ENCODE assay signal across 19 cellular contexts in genomic region chr4:168598191-168598590, GRCh38.
A peak's percentile ranks its signal among the peaks of the same experiment; 100 is the strongest.
DNase-seq lines count a peak whose midpoint lies in the region; ATAC-seq, FAIRE-seq and TF ChIP-seq lines count a peak whose summit lies in the region.
"Had no signal": no experiment of that assay in that cellular context is flagged by ENCODE, and none has a peak within 500 bp of the region (broad histone marks: within the 10 kb centered on the region; RNA-seq: fewer than 3 reads in every experiment).

No MANE protein-coding gene starts in this region.

- intact Hi-C loops in Right ventricle myocardium inferior (cut with DNase I): no loop called here
- intact Hi-C loops in activated T-helper 2 cell treated with anti-CD3 and anti-CD28 coated beads, Interferon-gamma antibody, Interleukin-2, Interleukin-4, amounts not matched to agents 10 μg/mL and 5 μg/mL and 100 μg/mL, durations not matched to agents 14 hours and 24 hours and 36 hours (cut with micrococcal nuclease): no loop called here

- H3K9me3 ChIP-seq in right atrium auricular region: no peaks in the 10 kb centered on the region
- H3K9me3 ChIP-seq: breast epithelium had no signal

- FAIRE-seq in islet of Langerhans (lab: Jason Lieb, UNC): peak; percentile 90

- TF ChIP-seq CTCF in right atrium auricular region (IDR thresholded peaks at IDR 0.05) (no peak), epithelial cell of esophagus (IDR thresholded peaks at IDR 0.05; ENCODE audit: insufficient read depth, low read depth, low read length, missing control alignments) (no peak)

- H3K9me3 Mint-ChIP-seq in activated T-helper 2 cell treated with anti-CD3 and anti-CD28 coated beads, Interferon-gamma antibody, Interleukin-2, Interleukin-4, amounts not matched to agents 10 μg/mL and 5 μg/mL and 100 μg/mL, durations not matched to agents 14 hours and 24 hours and 36 hours: no peaks in the 10 kb centered on the region
- H3K9me3 Mint-ChIP-seq: activated T-helper 17 cell treated with anti-CD3 and anti-CD28 coated beads, Interleukin-2, amount 50 U/mL, for 72 hours had no signal

- DNase-seq in Right ventricle myocardium inferior (ENCODE audit: missing footprints): no peak
- no peak for DNase-seq in right atrium auricular region (ENCODE audit: low spot score)
- DNase-seq in epithelial cell of esophagus (ENCODE audit: low read depth): peak; percentile 70
- no peak for DNase-seq in stimulated activated naive CD8-positive, alpha-beta T cell treated with anti-CD3 and anti-CD28 coated beads, Interleukin-15, Interleukin-2, amounts not matched to agents 100 U/mL and 50 U/mL, for 24 hours
- no peak for DNase-seq in activated T-helper 2 cell treated with anti-CD3 and anti-CD28 coated beads, Interferon-gamma antibody, Interleukin-2, Interleukin-4, amounts not matched to agents 10 μg/mL and 5 μg/mL and 100 μg/mL, durations not matched to agents 14 hours and 24 hours and 36 hours (ENCODE audit: low spot score)
- no peak for DNase-seq in epidermal melanocyte (ENCODE audit: insufficient read length, low spot score)
- no peak for DNase-seq in SKM-1 treated with dmso at 0.1 percent for 144 hours (lab: John Stamatoyannopoulos, UW; ENCODE audit: unreplicated experiment)
- DNase-seq: activated CD4-positive, CD25-positive, alpha-beta regulatory T cell treated with anti-CD3 and anti-CD28 coated beads, Interleukin-2, amount 50 U/mL, for 72 hours; left colon; NCI-H1436 treated with DMSO at 0.1 percent for 48 hours; small intestine; stimulated activated CD8-positive, alpha-beta memory T cell treated with anti-CD3 and anti-CD28 coated beads, Interleukin-4, amount 100 ng/mL, for 48 hours; T1000 had no signal

- H3K36me3 Mint-ChIP-seq in activated T-helper 2 cell treated with anti-CD3 and anti-CD28 coated beads, Interferon-gamma antibody, Interleukin-2, Interleukin-4, amounts not matched to agents 10 μg/mL and 5 μg/mL and 100 μg/mL, durations not matched to agents 14 hours and 24 hours and 36 hours (ENCODE audit: low read depth): no peaks in the 10 kb centered on the region

- peak overlapping the region in 1 of 2 donors; percentile 51 for H3K27ac ChIP-seq in right atrium auricular region
- H3K27ac ChIP-seq: breast epithelium, C4-2B, SK-N-MC had no signal

- no peak overlapping the region for H3K27ac Mint-ChIP-seq in activated T-helper 2 cell treated with anti-CD3 and anti-CD28 coated beads, Interferon-gamma antibody, Interleukin-2, Interleukin-4, amounts not matched to agents 10 μg/mL and 5 μg/mL and 100 μg/mL, durations not matched to agents 14 hours and 24 hours and 36 hours
- H3K27ac Mint-ChIP-seq: activated T-helper 17 cell treated with anti-CD3 and anti-CD28 coated beads, Interleukin-2, amount 50 U/mL, for 72 hours had no signal

- no peaks in the 10 kb centered on the region for H3K4me1 Mint-ChIP-seq in activated T-helper 2 cell treated with anti-CD3 and anti-CD28 coated beads, Interferon-gamma antibody, Interleukin-2, Interleukin-4, amounts not matched to agents 10 μg/mL and 5 μg/mL and 100 μg/mL, durations not matched to agents 14 hours and 24 hours and 36 hours (ENCODE audit: low read depth)
- H3K4me1 Mint-ChIP-seq: activated T-helper 17 cell treated with anti-CD3 and anti-CD28 coated beads, Interleukin-2, amount 50 U/mL, for 72 hours had no signal

- peak; percentile 68 for ATAC-seq in Right ventricle myocardium inferior
- ATAC-seq in stimulated activated naive CD8-positive, alpha-beta T cell treated with anti-CD3 and anti-CD28 coated beads, Interleukin-15, Interleukin-2, amounts not matched to agents 100 U/mL and 50 U/mL, for 24 hours: no peak
- ATAC-seq: activated T-helper 17 cell treated with anti-CD3 and anti-CD28 coated beads, Interleukin-2, amount 50 U/mL, for 72 hours; left colon; Panc1 had no signal

- no peak overlapping the region for H3K4me3 Mint-ChIP-seq in activated T-helper 2 cell treated with anti-CD3 and anti-CD28 coated beads, Interferon-gamma antibody, Interleukin-2, Interleukin-4, amounts not matched to agents 10 μg/mL and 5 μg/mL and 100 μg/mL, durations not matched to agents 14 hours and 24 hours and 36 hours (ENCODE audit: low read depth)
- H3K4me3 Mint-ChIP-seq: activated T-helper 17 cell treated with anti-CD3 and anti-CD28 coated beads, Interleukin-2, amount 50 U/mL, for 72 hours had no signal

- peaks cover 0 to 16% of the 10 kb centered on the region in 2 donors for H3K4me1 ChIP-seq in right atrium auricular region
- H3K4me1 ChIP-seq: breast epithelium had no signal

- peaks cover 5% of the 10 kb centered on the region for H3K27me3 Mint-ChIP-seq in activated T-helper 2 cell treated with anti-CD3 and anti-CD28 coated beads, Interferon-gamma antibody, Interleukin-2, Interleukin-4, amounts not matched to agents 10 μg/mL and 5 μg/mL and 100 μg/mL, durations not matched to agents 14 hours and 24 hours and 36 hours (ENCODE audit: low read depth)

- H3K36me3 ChIP-seq in right atrium auricular region: no peaks in the 10 kb centered on the region
- H3K36me3 ChIP-seq: breast epithelium had no signal

- H3K27me3 ChIP-seq in right atrium auricular region: no peaks in the 10 kb centered on the region
- H3K27me3 ChIP-seq: breast epithelium had no signal

- H3K4me3 ChIP-seq in right atrium auricular region (no peak overlapping the region), epithelial cell of esophagus (ENCODE audit: low read length) (no peak overlapping the region)
- H3K4me3 ChIP-seq: breast epithelium, SK-N-MC had no signal
